1 cellular context compared by ENCODE assay signal in genomic region chr13:74132152-74132767, GRCh38.
A peak's percentile ranks its signal among the peaks of the same experiment; 100 is the strongest.
TF ChIP-seq lines count a peak whose summit lies in the region.

No MANE protein-coding gene starts in this region.

TF ChIP-seq in HEK293, 187 proteins besides CTCF, POLR2A, EP300 and RAD21 (continued from another document):
- TF ChIP-seq TSHZ1 (tag by site-specific recombination; IDR thresholded peaks at IDR 0.05; ENCODE audit: borderline replicate concordance): peak; percentile 53; the same call in 1 of the 2 replicates
- TF ChIP-seq HIC1 (tag by site-specific recombination; IDR thresholded peaks at IDR 0.05): no peak
- TF ChIP-seq ZBTB17 (tag by site-specific recombination; IDR thresholded peaks at IDR 0.05): peak; percentile 45; the same call in 1 of the 2 replicates
- no peak for TF ChIP-seq YY1 (tag by site-specific recombination; IDR thresholded peaks at IDR 0.05)
- TF ChIP-seq SP2 (tag by site-specific recombination; IDR thresholded peaks at IDR 0.05): peak; percentile 54; the same call in 1 of the 2 replicates
- TF ChIP-seq TRIM28 (IDR thresholded peaks at IDR 0.05; ENCODE audit: borderline replicate concordance, low read length): peak; percentile 41; the same call in 1 of the 2 replicates
- no peak for TF ChIP-seq ZNF132 (tag by site-specific recombination; IDR thresholded peaks at IDR 0.05; ENCODE audit: borderline replicate concordance)
- 0 out of 2 replicates have a peak, but pooled peaks have one; percentile 7 for TF ChIP-seq ZBTB20 (tag by site-specific recombination; IDR thresholded peaks at IDR 0.05)
- no peak for TF ChIP-seq GFI1B (tag by site-specific recombination; IDR thresholded peaks at IDR 0.05)
- no peak for TF ChIP-seq IKZF3 (tag by site-specific recombination; IDR thresholded peaks at IDR 0.05)
- TF ChIP-seq BCL6B (tag by site-specific recombination; IDR thresholded peaks at IDR 0.05): no peak
